1 cellular context compared by ENCODE assay signal in the genomic region with DNA sequence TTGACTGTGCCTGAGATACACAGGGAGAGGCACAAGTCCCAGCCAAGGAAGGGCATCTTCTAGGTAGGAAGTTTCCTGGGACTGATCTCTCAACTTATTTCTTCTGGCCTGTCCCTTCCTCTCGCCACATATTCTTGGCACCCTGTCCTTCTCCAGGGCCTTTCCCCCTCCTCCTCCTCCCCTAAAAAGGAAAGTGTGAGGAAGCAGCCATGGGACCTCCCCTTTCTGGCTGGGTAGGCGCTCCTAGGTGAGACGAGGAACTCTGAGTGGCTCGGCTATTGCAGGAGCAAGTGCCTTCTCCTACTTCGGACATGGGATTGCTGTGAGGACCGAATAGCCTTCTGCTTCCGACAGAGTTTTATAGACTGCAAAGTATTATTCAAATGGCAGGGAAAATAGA.
TF ChIP-seq lines count a peak whose summit lies in the region.

No MANE protein-coding gene starts in this region.

TF ChIP-seq in HEK293, 187 proteins besides CTCF, POLR2A, EP300 and RAD21 (continued from another document):
- TF ChIP-seq, protein P1, sequence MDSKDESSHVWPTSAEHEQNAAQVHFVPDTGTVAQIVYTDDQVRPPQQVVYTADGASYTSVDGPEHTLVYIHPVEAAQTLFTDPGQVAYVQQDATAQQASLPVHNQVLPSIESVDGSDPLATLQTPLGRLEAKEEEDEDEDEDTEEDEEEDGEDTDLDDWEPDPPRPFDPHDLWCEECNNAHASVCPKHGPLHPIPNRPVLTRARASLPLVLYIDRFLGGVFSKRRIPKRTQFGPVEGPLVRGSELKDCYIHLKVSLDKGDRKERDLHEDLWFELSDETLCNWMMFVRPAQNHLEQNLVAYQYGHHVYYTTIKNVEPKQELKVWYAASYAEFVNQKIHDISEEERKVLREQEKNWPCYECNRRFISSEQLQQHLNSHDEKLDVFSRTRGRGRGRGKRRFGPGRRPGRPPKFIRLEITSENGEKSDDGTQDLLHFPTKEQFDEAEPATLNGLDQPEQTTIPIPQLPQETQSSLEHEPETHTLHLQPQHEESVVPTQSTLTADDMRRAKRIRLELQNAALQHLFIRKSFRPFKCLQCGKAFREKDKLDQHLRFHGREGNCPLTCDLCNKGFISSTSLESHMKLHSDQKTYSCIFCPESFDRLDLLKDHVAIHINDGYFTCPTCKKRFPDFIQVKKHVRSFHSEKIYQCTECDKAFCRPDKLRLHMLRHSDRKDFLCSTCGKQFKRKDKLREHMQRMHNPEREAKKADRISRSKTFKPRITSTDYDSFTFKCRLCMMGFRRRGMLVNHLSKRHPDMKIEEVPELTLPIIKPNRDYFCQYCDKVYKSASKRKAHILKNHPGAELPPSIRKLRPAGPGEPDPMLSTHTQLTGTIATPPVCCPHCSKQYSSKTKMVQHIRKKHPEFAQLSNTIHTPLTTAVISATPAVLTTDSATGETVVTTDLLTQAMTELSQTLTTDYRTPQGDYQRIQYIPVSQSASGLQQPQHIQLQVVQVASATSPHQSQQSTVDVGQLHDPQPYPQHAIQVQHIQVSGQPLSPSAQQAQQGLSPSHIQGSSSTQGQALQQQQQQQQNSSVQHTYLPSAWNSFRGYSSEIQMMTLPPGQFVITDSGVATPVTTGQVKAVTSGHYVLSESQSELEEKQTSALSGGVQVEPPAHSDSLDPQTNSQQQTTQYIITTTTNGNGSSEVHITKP (tag by site-specific recombination; IDR thresholded peaks at IDR 0.05) = no peak
